In the genomic region with DNA sequence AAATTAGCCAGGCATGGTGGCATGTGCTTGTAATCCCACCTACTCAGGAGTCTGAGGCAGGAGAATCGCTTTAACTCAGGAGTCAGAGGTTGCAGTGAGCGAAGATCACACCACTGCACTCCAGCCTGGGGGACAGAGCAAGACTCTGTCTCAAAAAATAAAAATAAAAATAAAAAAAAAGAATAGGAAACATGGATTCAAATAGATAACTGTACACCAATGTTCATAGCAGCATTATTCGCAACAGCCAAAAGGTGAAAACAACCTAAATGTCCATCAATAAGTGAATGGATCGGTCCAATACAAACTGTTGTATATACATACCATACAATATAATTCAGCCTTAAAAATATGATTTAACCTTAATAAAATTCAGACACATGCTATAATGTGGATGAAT, we compare ENCODE assay signal across 12 cellular contexts. TPM values are rescaled to one million over a fixed set of nuclear protein-coding genes. Genes with fewer than 3 reads are reported as not detected.
"Had no signal": no experiment of that assay in that cellular context is flagged by ENCODE, and none has a peak within 500 bp of the region (broad histone marks: within the 10 kb centered on the region; RNA-seq: fewer than 3 reads in every experiment).

No MANE protein-coding gene starts in this region.

- H3K36me3 ChIP-seq: HAP-1 had no signal

- H3K9ac ChIP-seq: GM23248 had no signal

- H3K4me3 ChIP-seq: GM23248, GM23338, HAP-1 had no signal

- H3K4me2 ChIP-seq: GM23338 had no signal

- FAIRE-seq: H1, H54 had no signal

- H2AFZ ChIP-seq: GM23248, GM23338 had no signal

- H3K9me3 ChIP-seq: HAP-1 had no signal

- DNase-seq: GM23248, GOT3, H7, H9, HCEC 1CT, HFFc6 had no signal

- H3K4me1 ChIP-seq: HAP-1 had no signal

- H3K27ac ChIP-seq: GM23248 had no signal

- ATAC-seq: GM23338, HCT116 had no signal

RNA-seq across cellular contexts. Expression of gene RIPK3, which starts 3.1 kb away (rescaled TPM):
- total RNA-seq: H4, H7, HFFc6 had no signal

RNA-seq across cellular contexts. Expression of gene ADCY4, which starts 8.0 kb away (rescaled TPM):
- total RNA-seq: H4 had no signal
